Comparison of ENCODE assay signal across 8 cellular contexts in the genomic region with DNA sequence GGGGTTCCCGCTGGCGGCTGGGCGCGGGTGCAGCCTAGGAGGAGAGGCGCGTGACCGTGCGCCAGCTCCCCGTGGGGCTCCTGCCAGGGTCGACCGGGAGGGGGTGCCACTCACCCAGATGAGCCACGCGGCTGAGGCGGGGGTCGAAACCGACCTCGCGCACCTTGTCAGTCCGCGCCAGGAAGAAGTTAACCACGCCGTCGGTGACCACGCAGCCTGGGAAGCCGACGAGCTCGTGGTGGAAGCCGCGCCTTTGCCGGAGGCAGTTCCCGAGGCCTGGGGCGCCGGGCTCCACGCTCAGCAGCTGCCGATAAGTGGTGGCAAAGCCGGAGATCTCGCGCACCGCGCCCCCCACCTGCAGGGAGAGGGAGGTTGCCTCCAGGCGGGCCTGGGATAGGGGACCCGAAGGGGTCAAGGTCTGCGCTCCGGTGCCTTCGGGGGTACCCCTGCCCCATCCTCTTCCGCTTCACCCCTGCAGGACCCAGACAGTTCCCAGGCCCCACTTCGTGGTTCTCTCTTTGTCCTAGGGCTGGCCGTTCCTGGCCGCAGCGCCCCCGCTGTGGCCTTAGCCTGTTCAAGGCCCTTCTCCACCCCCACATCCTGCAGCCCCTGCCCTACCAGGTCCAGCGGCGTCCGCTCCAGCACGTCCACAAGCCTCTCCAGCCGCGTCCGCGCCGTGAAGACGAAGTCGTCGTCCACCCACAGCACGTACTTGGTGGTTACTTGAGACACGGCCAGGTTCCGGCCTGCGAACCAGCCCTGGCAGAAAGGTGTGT. TPM values are rescaled to one million over a fixed set of nuclear protein-coding genes. Genes with fewer than 3 reads are reported as not detected.
DNase-seq lines count a peak whose midpoint lies in the region; ATAC-seq and TF ChIP-seq lines count a peak whose summit lies in the region.

No MANE protein-coding gene starts in this region.

- peak overlapping the region; percentile 30; the same call in 1 of the 2 replicates for H3K9ac ChIP-seq in ES-I3 (ENCODE audit: low read depth, low read length)

- H3K27me3 ChIP-seq in SJSA1 (replicated peaks), result peaks cover 18% of the 10 kb centered on the region

- H3K36me3 Mint-ChIP-seq in nephron progenitor cell (ENCODE audit: low read depth), result no peaks in the 10 kb centered on the region

- H3K9me3 Mint-ChIP-seq in nephron progenitor cell, result no peaks in the 10 kb centered on the region

- H3K27ac ChIP-seq in SJSA1, result no peak overlapping the region

- peaks cover 100% of the 10 kb centered on the region for H3K27me3 Mint-ChIP-seq in nephron progenitor cell (ENCODE audit: low read depth, poor library complexity)

- H3K4me3 ChIP-seq in SJSA1, result no peak overlapping the region

- no peaks in the 10 kb centered on the region for H3K36me3 ChIP-seq in ES-I3 (ENCODE audit: insufficient read depth, low read length)
- H3K36me3 ChIP-seq in SJSA1, result peaks cover 67% of the 10 kb centered on the region

- H3K4me1 Mint-ChIP-seq in nephron progenitor cell, result peaks cover 28% of the 10 kb centered on the region

- no peak overlapping the region for H3K27ac Mint-ChIP-seq in nephron progenitor cell

- H3K4me3 Mint-ChIP-seq in nephron progenitor cell, result peak overlapping the region; percentile 69

- H3K9me3 ChIP-seq in ES-I3 (ENCODE audit: control insufficient read depth, insufficient read depth, low read length) (no peaks in the 10 kb centered on the region), SJSA1 (replicated peaks) (no peaks in the 10 kb centered on the region)

- H3K4me1 ChIP-seq in ES-I3 (ENCODE audit: insufficient read depth, low read length) (peaks cover 4% of the 10 kb centered on the region; the same call in 1 of the 2 replicates), SJSA1 (replicated peaks) (peaks cover 16% of the 10 kb centered on the region)

- DNase-seq in SJSA1 (ENCODE audit: low read depth in 1 of 2, low spot score in 2 of 2), result peak; percentile 73 to 98
- DNase-seq in ecto neural progenitor cell (ENCODE audit: low spot score), result peak; percentile 74
- DNase-seq in nephron progenitor cell, result peak; percentile 42
- no peak for DNase-seq in SIG-M5 (lab: John Stamatoyannopoulos, UW)

- ATAC-seq in HG03196 (IDR thresholded peaks at IDR 0.05; ENCODE audit: unreplicated experiment) (no peak), HG03457 (IDR thresholded peaks at IDR 0.05; ENCODE audit: unreplicated experiment) (no peak), GM19035 (IDR thresholded peaks at IDR 0.05; ENCODE audit: unreplicated experiment) (no peak)

- TF ChIP-seq CTCF in nephron progenitor cell (IDR thresholded peaks at IDR 0.05), result no peak

RNA-seq across cellular contexts. Expression of a gene that starts 5.3 kb away (rescaled TPM):
- total RNA-seq in SJSA1 (2014; rRNA removed; shearing (Covaris generic)), result 841 and 950 TPM in 2 replicates

RNA-seq across cellular contexts. Expression of a gene that starts 16.5 kb away (rescaled TPM):
- total RNA-seq in SJSA1 (2014; rRNA removed; shearing (Covaris generic)), result 107 and 145 TPM in 2 replicates

RNA-seq across cellular contexts. Expression of a gene that starts 23.1 kb away (rescaled TPM):
- 187 and 286 TPM in 2 replicates for total RNA-seq in SJSA1 (2014; rRNA removed; shearing (Covaris generic))

RNA-seq across cellular contexts. Expression of a gene that starts 36.7 kb away (rescaled TPM):
- total RNA-seq in SJSA1 (2014; rRNA removed; shearing (Covaris generic)), result 544 and 654 TPM in 2 replicates
